ENCODE assay signal across 8 cellular contexts in genomic region chr13:95834134-95834765, GRCh38.
DNase-seq lines count a peak whose midpoint lies in the region; ATAC-seq and TF ChIP-seq lines count a peak whose summit lies in the region.

No MANE protein-coding gene starts in this region.

- H4K20me1 ChIP-seq in OCI-LY1 (ENCODE audit: insufficient read depth, low read length), result no peaks in the 10 kb centered on the region

- TF ChIP-seq POLR2A in esophagus squamous epithelium (IDR thresholded peaks at IDR 0.05), result no peak

- peaks cover 0 to 2% of the 10 kb centered on the region in 2 donors for H3K4me1 Mint-ChIP-seq in natural killer cell treated with Interleukin-12 subunit alpha and Interleukin-12 subunit beta and Interleukin-15 and Interleukin-18, amount 100 ng/mL, for 72 hours (ENCODE audit: low read depth in 2 of 2)

- H3K9me2 ChIP-seq in OCI-LY1 (ENCODE audit: low read depth, low read length), result no peaks in the 10 kb centered on the region

- WGBS in esophagus squamous epithelium, 2 donors, result 15 to 21% methylated on average over 3 of the region's 3 CpGs

- H3K4me3 ChIP-seq in OCI-LY1 (ENCODE audit: low read depth, low read length, poor library complexity, severe bottlenecking) (no peak overlapping the region), esophagus squamous epithelium (no peak overlapping the region)

- H2AFZ ChIP-seq in OCI-LY1 (ENCODE audit: low read length), result no peak overlapping the region

- H3K79me2 ChIP-seq in OCI-LY1 (ENCODE audit: insufficient read depth, low read length), result no peaks in the 10 kb centered on the region

- peaks cover 5% of the 10 kb centered on the region; the same call in 1 of the 2 replicates for H3K9me3 ChIP-seq in OCI-LY1 (ENCODE audit: low read length)
- peaks cover 0 to 11% (median 0%) of the 10 kb centered on the region in 3 donors for H3K9me3 ChIP-seq in esophagus squamous epithelium

- H3F3A ChIP-seq in OCI-LY1 (ENCODE audit: insufficient read depth, low read length), result no peaks in the 10 kb centered on the region

- DNase-seq in COLO829 (ENCODE audit: low spot score) (peak; percentile 67), activated T-cell treated with anti-CD3 and anti-CD28 coated beads for 24 hours (ENCODE audit: low read depth) (peak; percentile 48), esophagus squamous epithelium (lab: John Stamatoyannopoulos, UW) (no peak)
- no peak for DNase-seq in natural killer cell treated with Interleukin-12 subunit alpha and Interleukin-12 subunit beta and Interleukin-15 and Interleukin-18, amount 100 ng/mL, for 72 hours (ENCODE audit: low spot score)
- peak; percentile 16 to 75 (median 48) for DNase-seq in stimulated activated naive CD4-positive, alpha-beta T cell (lab: John Stamatoyannopoulos, UW)

- TF ChIP-seq CTCF in OCI-LY1 (IDR thresholded peaks at IDR 0.05; ENCODE audit: low read length), result peak; percentile 99
- TF ChIP-seq CTCF in esophagus squamous epithelium (IDR thresholded peaks at IDR 0.05), result peak; percentile 61 to 92 (median 90)

- no peak overlapping the region for H3K4me3 Mint-ChIP-seq in natural killer cell treated with Interleukin-12 subunit alpha and Interleukin-12 subunit beta and Interleukin-15 and Interleukin-18, amount 100 ng/mL, for 72 hours

- no peak overlapping the region for H3K27ac Mint-ChIP-seq in natural killer cell treated with Interleukin-12 subunit alpha and Interleukin-12 subunit beta and Interleukin-15 and Interleukin-18, amount 100 ng/mL, for 72 hours

- peaks cover 11 to 22% of the 10 kb centered on the region in 2 donors for H3K27me3 Mint-ChIP-seq in natural killer cell treated with Interleukin-12 subunit alpha and Interleukin-12 subunit beta and Interleukin-15 and Interleukin-18, amount 100 ng/mL, for 72 hours

- no peak overlapping the region for H3K27ac ChIP-seq in OCI-LY1 (ENCODE audit: low read depth, low read length, poor library complexity, severe bottlenecking)
- H3K27ac ChIP-seq in esophagus squamous epithelium, result no peak overlapping the region

- H3K36me3 ChIP-seq in OCI-LY1 (ENCODE audit: insufficient read depth, low read length) (no peaks in the 10 kb centered on the region), esophagus squamous epithelium (no peaks in the 10 kb centered on the region)

- H3K27me3 ChIP-seq in OCI-LY1 (ENCODE audit: insufficient read depth, low read length), result no peaks in the 10 kb centered on the region
- no peaks in the 10 kb centered on the region for H3K27me3 ChIP-seq in esophagus squamous epithelium

- no peak overlapping the region for H3K9ac ChIP-seq in OCI-LY1 (ENCODE audit: low read length)

- ATAC-seq in GM19438 (IDR thresholded peaks at IDR 0.05; ENCODE audit: low read depth, unreplicated experiment) (peak; percentile 92), HG03565 (IDR thresholded peaks at IDR 0.05; ENCODE audit: unreplicated experiment) (peak; percentile 75)
- peak; percentile 72 to 76 for ATAC-seq in natural killer cell treated with Interleukin-12 subunit alpha and Interleukin-12 subunit beta and Interleukin-15 and Interleukin-18, amount 100 ng/mL, for 72 hours

- H3K4me2 ChIP-seq in OCI-LY1 (ENCODE audit: low read length), result no peak overlapping the region

- no peaks in the 10 kb centered on the region for H3K36me3 Mint-ChIP-seq in natural killer cell treated with Interleukin-12 subunit alpha and Interleukin-12 subunit beta and Interleukin-15 and Interleukin-18, amount 100 ng/mL, for 72 hours

- H3K9me3 Mint-ChIP-seq in natural killer cell treated with Interleukin-12 subunit alpha and Interleukin-12 subunit beta and Interleukin-15 and Interleukin-18, amount 100 ng/mL, for 72 hours, result no peaks in the 10 kb centered on the region

- H3K4me1 ChIP-seq in OCI-LY1 (ENCODE audit: insufficient read depth, low read length, severe bottlenecking) (no peaks in the 10 kb centered on the region), esophagus squamous epithelium (peaks cover 0 to 12% (median 2%) of the 10 kb centered on the region in 3 donors)

- intact Hi-C loops in esophagus squamous epithelium (cut with DNase I), result no loop called here

Comparison
In these comparisons a context has a peak if more than half of its experiments do, and no peak if none do; other contexts are left out.
1. DNase-seq: peak in COLO829 (single experiment), activated T-cell treated with anti-CD3 and anti-CD28 coated beads for 24 hours (single experiment) and stimulated activated naive CD4-positive, alpha-beta T cell (6 of 6); none in esophagus squamous epithelium (single experiment) and natural killer cell treated with Interleukin-12 subunit alpha and Interleukin-12 subunit beta and Interleukin-15 and Interleukin-18, amount 100 ng/mL, for 72 hours (single experiment).
2. Peak in every context shown above with its lines, with median percentiles within 50 percentile points of each other: ATAC-seq.